1 cellular context compared by ENCODE assay signal in the genomic region with DNA sequence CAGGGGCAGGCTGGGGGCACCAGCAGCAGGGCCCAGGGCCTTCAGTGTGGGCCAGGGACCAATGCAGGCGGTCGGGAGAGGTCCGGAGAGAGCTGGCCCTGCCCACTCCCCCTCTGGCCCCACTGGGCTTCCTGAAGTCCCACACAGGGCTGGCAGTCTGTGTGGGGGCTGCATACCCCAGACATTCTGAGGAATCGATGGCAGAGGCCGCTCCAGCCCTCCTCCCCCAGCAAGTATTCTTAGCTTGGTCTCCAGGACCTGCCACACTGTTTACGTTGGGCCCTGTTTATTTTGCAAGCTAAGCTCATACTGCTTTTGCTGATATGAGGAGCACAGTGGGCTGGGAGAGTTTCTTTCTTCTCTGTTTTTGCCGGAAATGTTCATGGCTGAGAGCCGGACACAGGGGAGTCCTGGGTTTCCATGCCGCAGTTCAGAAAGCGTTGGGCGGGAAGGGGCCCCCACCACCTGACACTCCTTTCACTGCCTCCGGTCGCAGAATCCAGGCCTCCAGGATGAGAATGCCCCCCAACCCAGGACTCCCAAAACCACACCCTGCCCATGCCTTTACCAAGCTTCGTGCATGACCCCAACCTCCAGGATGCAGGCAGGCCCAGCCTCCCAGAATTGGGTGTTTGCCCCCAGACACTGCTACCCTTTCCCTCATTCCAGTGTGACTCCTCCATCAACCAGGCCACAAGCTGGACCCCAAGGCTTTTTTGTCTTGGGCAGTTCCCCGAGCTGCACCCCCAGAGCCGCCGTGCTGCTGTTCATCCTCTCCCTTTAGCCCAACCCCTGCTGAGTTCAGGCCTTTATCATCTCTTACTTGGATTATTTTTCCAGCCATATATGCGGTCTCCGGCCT.
TF ChIP-seq lines count a peak whose summit lies in the region.

No MANE protein-coding gene starts in this region.

TF ChIP-seq in K562, 482 proteins besides CTCF, POLR2A, EP300 and RAD21 (continued from another document and continues in another):
- TF ChIP-seq ZNF311 (CRISPR knock-in tag; IDR thresholded peaks at IDR 0.05): peak; percentile 65; the same call in 1 of the 2 replicates
- TF ChIP-seq NFE2L1 (tag; IDR thresholded peaks at IDR 0.05; ENCODE audit: borderline replicate concordance, low read depth): no peak
- no peak for TF ChIP-seq MTA3 (IDR thresholded peaks at IDR 0.05; ENCODE audit: borderline replicate concordance)
- TF ChIP-seq ZNF76 (CRISPR knock-in tag; IDR thresholded peaks at IDR 0.05; ENCODE audit: borderline replicate concordance): peak; percentile 22; the same call in 1 of the 2 replicates
- TF ChIP-seq, protein P1, sequence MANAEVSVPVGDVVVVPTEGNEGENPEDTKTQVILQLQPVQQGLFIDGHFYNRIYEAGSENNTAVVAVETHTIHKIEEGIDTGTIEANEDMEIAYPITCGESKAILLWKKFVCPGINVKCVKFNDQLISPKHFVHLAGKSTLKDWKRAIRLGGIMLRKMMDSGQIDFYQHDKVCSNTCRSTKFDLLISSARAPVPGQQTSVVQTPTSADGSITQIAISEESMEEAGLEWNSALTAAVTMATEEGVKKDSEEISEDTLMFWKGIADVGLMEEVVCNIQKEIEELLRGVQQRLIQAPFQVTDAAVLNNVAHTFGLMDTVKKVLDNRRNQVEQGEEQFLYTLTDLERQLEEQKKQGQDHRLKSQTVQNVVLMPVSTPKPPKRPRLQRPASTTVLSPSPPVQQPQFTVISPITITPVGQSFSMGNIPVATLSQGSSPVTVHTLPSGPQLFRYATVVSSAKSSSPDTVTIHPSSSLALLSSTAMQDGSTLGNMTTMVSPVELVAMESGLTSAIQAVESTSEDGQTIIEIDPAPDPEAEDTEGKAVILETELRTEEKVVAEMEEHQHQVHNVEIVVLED (CRISPR knock-in tag; IDR thresholded peaks at IDR 0.05): no peak
- no peak for TF ChIP-seq HMG20B (CRISPR knock-in tag; IDR thresholded peaks at IDR 0.05)
- TF ChIP-seq MXD1 (CRISPR knock-in tag; IDR thresholded peaks at IDR 0.05; ENCODE audit: borderline replicate concordance, poor library complexity, severe bottlenecking): no peak
- no peak for TF ChIP-seq VEZF1 (CRISPR knock-in tag; IDR thresholded peaks at IDR 0.05)
- no peak for TF ChIP-seq THAP7 (CRISPR knock-in tag; IDR thresholded peaks at IDR 0.05)
- TF ChIP-seq PHF20 (IDR thresholded peaks at IDR 0.05; ENCODE audit: partially characterized antibody): peak; percentile 32
- TF ChIP-seq HDAC8 (tag; IDR thresholded peaks at IDR 0.05): 0 out of 2 replicates have a peak, but pooled peaks have one; percentile 46
- TF ChIP-seq LCOR (CRISPR knock-in tag; IDR thresholded peaks at IDR 0.05): no peak
- TF ChIP-seq ASH1L (IDR thresholded peaks at IDR 0.05; ENCODE audit: borderline replicate concordance, low read depth, partially characterized antibody): no peak
- peak; percentile 55 for TF ChIP-seq RBBP5 (IDR thresholded peaks at IDR 0.05; ENCODE audit: borderline replicate concordance, insufficient read depth, low read length, poor library complexity, severe bottlenecking)
- peak; percentile 81 for TF ChIP-seq C11orf30 (IDR thresholded peaks at IDR 0.05; ENCODE audit: low read depth)
- no peak for TF ChIP-seq SMAD1 (IDR thresholded peaks at IDR 0.05; ENCODE audit: low read depth, low read length, partially characterized antibody)
- TF ChIP-seq KDM1A (IDR thresholded peaks at IDR 0.05): peak in 1 of 2 experiments; percentile 60; a peak in 1 of 4 replicates
- TF ChIP-seq PYGO2 (tag; IDR thresholded peaks at IDR 0.05): no peak
- no peak for TF ChIP-seq TSHZ1 (CRISPR knock-in tag; IDR thresholded peaks at IDR 0.05)
- TF ChIP-seq NCOR1 (IDR thresholded peaks at IDR 0.05): no peak
- TF ChIP-seq NFIC (IDR thresholded peaks at IDR 0.05): no peak
- TF ChIP-seq BCL6 (CRISPR knock-in tag; IDR thresholded peaks at IDR 0.05): no peak
- no peak for TF ChIP-seq HNRNPH1 (optimal IDR thresholded peaks at IDR 0.05; ENCODE audit: low read depth, low read length)
- TF ChIP-seq RBFOX2 (IDR thresholded peaks at IDR 0.05; ENCODE audit: low read depth, low read length): peak; percentile 49
- TF ChIP-seq, protein P2, sequence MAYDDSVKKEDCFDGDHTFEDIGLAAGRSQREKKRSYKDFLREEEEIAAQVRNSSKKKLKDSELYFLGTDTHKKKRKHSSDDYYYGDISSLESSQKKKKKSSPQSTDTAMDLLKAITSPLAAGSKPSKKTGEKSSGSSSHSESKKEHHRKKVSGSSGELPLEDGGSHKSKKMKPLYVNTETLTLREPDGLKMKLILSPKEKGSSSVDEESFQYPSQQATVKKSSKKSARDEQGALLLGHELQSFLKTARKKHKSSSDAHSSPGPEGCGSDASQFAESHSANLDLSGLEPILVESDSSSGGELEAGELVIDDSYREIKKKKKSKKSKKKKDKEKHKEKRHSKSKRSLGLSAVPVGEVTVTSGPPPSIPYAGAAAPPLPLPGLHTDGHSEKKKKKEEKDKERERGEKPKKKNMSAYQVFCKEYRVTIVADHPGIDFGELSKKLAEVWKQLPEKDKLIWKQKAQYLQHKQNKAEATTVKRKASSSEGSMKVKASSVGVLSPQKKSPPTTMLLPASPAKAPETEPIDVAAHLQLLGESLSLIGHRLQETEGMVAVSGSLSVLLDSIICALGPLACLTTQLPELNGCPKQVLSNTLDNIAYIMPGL (CRISPR knock-in tag; IDR thresholded peaks at IDR 0.05): no peak
- peak; percentile 57 for TF ChIP-seq RBM39 (optimal IDR thresholded peaks at IDR 0.05; ENCODE audit: low read depth, low read length)
- TF ChIP-seq HNRNPL (IDR thresholded peaks at IDR 0.05; ENCODE audit: low read depth, low read length): no peak
- no peak for TF ChIP-seq KAT8 (IDR thresholded peaks at IDR 0.05; ENCODE audit: low read depth)
- TF ChIP-seq, protein P3, sequence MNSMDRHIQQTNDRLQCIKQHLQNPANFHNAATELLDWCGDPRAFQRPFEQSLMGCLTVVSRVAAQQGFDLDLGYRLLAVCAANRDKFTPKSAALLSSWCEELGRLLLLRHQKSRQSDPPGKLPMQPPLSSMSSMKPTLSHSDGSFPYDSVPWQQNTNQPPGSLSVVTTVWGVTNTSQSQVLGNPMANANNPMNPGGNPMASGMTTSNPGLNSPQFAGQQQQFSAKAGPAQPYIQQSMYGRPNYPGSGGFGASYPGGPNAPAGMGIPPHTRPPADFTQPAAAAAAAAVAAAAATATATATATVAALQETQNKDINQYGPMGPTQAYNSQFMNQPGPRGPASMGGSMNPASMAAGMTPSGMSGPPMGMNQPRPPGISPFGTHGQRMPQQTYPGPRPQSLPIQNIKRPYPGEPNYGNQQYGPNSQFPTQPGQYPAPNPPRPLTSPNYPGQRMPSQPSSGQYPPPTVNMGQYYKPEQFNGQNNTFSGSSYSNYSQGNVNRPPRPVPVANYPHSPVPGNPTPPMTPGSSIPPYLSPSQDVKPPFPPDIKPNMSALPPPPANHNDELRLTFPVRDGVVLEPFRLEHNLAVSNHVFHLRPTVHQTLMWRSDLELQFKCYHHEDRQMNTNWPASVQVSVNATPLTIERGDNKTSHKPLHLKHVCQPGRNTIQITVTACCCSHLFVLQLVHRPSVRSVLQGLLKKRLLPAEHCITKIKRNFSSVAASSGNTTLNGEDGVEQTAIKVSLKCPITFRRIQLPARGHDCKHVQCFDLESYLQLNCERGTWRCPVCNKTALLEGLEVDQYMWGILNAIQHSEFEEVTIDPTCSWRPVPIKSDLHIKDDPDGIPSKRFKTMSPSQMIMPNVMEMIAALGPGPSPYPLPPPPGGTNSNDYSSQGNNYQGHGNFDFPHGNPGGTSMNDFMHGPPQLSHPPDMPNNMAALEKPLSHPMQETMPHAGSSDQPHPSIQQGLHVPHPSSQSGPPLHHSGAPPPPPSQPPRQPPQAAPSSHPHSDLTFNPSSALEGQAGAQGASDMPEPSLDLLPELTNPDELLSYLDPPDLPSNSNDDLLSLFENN (IDR thresholded peaks at IDR 0.05; ENCODE audit: low read depth in 2 of 2, low read length in 2 of 2): no peak
- TF ChIP-seq FOXJ3 (CRISPR knock-in tag; IDR thresholded peaks at IDR 0.05): no peak
- no peak for TF ChIP-seq ZNF133 (CRISPR knock-in tag; IDR thresholded peaks at IDR 0.05)
- TF ChIP-seq ZNF644 (tag; IDR thresholded peaks at IDR 0.05; ENCODE audit: low read depth): peak; percentile 64; the same call in 1 of the 2 replicates
- no peak for TF ChIP-seq RBM14 (IDR thresholded peaks at IDR 0.05; ENCODE audit: borderline replicate concordance, insufficient read depth, low read depth, low read length)
- peak; percentile 57 for TF ChIP-seq DMBX1 (CRISPR knock-in tag; IDR thresholded peaks at IDR 0.05; ENCODE audit: borderline replicate concordance)
- TF ChIP-seq ZNF551 (CRISPR knock-in tag; IDR thresholded peaks at IDR 0.05): no peak
- TF ChIP-seq ZEB2 (IDR thresholded peaks at IDR 0.05): no peak
- TF ChIP-seq, protein P4, sequence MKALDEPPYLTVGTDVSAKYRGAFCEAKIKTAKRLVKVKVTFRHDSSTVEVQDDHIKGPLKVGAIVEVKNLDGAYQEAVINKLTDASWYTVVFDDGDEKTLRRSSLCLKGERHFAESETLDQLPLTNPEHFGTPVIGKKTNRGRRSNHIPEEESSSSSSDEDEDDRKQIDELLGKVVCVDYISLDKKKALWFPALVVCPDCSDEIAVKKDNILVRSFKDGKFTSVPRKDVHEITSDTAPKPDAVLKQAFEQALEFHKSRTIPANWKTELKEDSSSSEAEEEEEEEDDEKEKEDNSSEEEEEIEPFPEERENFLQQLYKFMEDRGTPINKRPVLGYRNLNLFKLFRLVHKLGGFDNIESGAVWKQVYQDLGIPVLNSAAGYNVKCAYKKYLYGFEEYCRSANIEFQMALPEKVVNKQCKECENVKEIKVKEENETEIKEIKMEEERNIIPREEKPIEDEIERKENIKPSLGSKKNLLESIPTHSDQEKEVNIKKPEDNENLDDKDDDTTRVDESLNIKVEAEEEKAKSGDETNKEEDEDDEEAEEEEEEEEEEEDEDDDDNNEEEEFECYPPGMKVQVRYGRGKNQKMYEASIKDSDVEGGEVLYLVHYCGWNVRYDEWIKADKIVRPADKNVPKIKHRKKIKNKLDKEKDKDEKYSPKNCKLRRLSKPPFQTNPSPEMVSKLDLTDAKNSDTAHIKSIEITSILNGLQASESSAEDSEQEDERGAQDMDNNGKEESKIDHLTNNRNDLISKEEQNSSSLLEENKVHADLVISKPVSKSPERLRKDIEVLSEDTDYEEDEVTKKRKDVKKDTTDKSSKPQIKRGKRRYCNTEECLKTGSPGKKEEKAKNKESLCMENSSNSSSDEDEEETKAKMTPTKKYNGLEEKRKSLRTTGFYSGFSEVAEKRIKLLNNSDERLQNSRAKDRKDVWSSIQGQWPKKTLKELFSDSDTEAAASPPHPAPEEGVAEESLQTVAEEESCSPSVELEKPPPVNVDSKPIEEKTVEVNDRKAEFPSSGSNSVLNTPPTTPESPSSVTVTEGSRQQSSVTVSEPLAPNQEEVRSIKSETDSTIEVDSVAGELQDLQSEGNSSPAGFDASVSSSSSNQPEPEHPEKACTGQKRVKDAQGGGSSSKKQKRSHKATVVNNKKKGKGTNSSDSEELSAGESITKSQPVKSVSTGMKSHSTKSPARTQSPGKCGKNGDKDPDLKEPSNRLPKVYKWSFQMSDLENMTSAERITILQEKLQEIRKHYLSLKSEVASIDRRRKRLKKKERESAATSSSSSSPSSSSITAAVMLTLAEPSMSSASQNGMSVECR (CRISPR knock-in tag; IDR thresholded peaks at IDR 0.05): no peak
- TF ChIP-seq HDAC1 (IDR thresholded peaks at IDR 0.05): no peak
- TF ChIP-seq YY1 (IDR thresholded peaks at IDR 0.05; ENCODE audit: borderline replicate concordance in 1 of 3, control insufficient read depth in 1 of 3, extremely low read depth in 1 of 3, insufficient read depth in 3 of 3, insufficient read length in 1 of 3, insufficient replicate concordance in 2 of 3, low read depth in 1 of 3, low read length in 2 of 3): peak in 1 of 3 experiments; percentile 4
- TF ChIP-seq ZNF717 (CRISPR knock-in tag; IDR thresholded peaks at IDR 0.05): no peak
- TF ChIP-seq LARP7 (IDR thresholded peaks at IDR 0.05): no peak
